ENCODE assay signal across 8 cellular contexts in the genomic region with DNA sequence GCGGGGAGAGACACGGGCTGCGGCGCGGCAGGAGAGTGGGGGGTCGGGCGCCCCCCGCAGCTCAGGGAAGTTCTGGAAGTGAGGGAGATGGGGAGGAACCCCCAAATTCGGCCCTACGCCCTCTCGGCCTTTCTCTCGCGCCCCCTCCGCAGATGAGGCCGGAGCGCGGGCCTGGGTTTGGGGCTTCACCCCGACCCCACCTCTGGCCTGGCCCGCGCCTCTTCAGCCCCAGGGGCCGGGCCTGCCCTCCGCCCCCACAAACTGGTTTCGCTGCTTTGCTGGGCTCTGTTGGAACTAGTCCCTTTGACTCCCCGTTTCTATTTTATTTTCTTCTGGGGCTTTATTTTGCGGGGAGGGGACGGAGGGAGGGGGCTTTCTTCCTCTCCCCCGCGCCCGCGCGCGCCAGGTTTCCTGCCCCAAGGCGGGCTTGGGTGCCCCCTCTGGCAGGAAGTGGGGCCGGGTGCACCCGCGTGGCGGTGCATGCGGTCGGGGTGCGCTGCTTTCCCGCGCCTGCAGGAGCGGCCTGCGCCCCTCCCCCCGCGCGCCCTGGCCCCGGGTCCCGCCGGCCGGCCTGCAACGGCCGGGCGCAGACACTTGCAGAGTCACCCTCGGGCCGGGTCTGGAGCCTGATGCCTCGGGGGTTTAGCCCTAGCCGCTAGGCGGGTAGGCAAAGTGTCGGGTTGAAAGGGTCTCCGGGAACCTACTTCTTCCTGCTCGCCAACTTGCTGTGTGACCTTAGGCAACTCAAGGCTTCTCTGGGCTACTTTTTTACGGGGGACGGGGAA. TPM values are rescaled to one million over a fixed set of nuclear protein-coding genes. Genes with fewer than 3 reads are reported as not detected.
DNase-seq lines count a peak whose midpoint lies in the region; ATAC-seq lines count a peak whose summit lies in the region.

No MANE protein-coding gene starts in this region.

- ATAC-seq in GM18867 (IDR thresholded peaks at IDR 0.05; ENCODE audit: unreplicated experiment): peak; percentile 11
- no peak for ATAC-seq in HG03469 (IDR thresholded peaks at IDR 0.05; ENCODE audit: unreplicated experiment)

- peak overlapping the region; percentile 81 for H3K4me3 ChIP-seq in effector memory CD4-positive, alpha-beta T cell (ENCODE audit: insufficient read depth, low read depth, low read length, poor library complexity, severe bottlenecking)

- H3K36me3 ChIP-seq in effector memory CD4-positive, alpha-beta T cell (ENCODE audit: control insufficient read depth, insufficient read depth, low read length): peaks cover 25% of the 10 kb centered on the region

- peaks cover 34% of the 10 kb centered on the region for H3K4me1 ChIP-seq in effector memory CD4-positive, alpha-beta T cell (ENCODE audit: control insufficient read depth, insufficient read depth, low read length, poor library complexity, severe bottlenecking)

- no peaks in the 10 kb centered on the region for H3K9me3 ChIP-seq in effector memory CD4-positive, alpha-beta T cell (ENCODE audit: control insufficient read depth, low read length)

- H3K27me3 ChIP-seq in effector memory CD4-positive, alpha-beta T cell (replicated peaks; ENCODE audit: control insufficient read depth, insufficient read depth, low read length, poor library complexity, severe bottlenecking): no peaks in the 10 kb centered on the region

- peak overlapping the region; percentile 94 for H3K27ac ChIP-seq in effector memory CD4-positive, alpha-beta T cell (ENCODE audit: insufficient read depth, low read length, poor library complexity, severe bottlenecking)

- DNase-seq in AG08396 (ENCODE audit: low spot score) (peak; percentile 69), NCI-H1105 (lab: John Stamatoyannopoulos, UW) (peak; percentile 56), mesenteric fat pad (ENCODE audit: low spot score) (peak; percentile 88)
- peak; percentile 60 to 66 for DNase-seq in activated CD4-positive, alpha-beta T cell treated with anti-CD3 and anti-CD28 coated beads, Interleukin-2, amount 50 U/mL, for 4 hours
- DNase-seq in effector memory CD4-positive, alpha-beta T cell: peak; percentile 54 to 65 (median 61)
- peak; percentile 61 to 76 (median 70) for DNase-seq in stimulated activated naive CD4-positive, alpha-beta T cell (lab: John Stamatoyannopoulos, UW)

RNA-seq across cellular contexts. Expression of a gene that starts 1.2 kb away (rescaled TPM):
- total RNA-seq in mesenteric fat pad: 32.3 TPM

RNA-seq across cellular contexts. Expression of a gene that starts 10.9 kb away (rescaled TPM):
- 16.3 TPM for total RNA-seq in mesenteric fat pad
